In the genomic region with DNA sequence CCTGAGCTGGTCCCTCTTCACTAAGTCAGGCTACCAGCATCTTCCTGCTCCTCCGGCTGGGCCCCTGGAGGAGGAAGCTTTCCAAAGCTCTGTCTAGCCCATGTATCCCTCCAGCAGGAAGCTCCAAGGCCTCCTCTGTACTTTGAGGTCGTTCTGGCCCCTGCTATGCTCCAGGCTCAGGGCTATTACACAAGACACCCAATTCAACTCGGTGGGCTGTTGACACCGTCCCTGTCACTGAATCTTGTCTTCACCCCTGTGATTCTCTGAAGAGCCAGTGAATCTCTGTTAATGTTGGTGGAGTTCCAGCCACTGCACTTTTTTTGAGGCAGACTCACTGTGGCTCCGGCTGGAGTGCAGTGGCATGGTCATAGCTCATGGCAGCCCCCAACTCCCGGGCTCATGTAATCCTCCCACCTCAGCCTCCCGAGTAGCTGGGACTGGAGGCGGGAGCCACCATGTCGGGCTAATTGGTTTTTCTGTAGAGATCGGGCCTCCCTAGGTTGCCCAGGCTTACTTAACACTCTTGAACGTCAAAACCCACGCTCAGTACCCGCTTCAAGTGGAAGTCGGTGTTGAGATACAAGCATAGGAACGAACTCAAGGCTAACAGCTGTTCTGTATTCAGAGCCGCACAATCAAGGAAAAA, we compare ENCODE assay signal across 8 cellular contexts. TPM values are rescaled to one million over a fixed set of nuclear protein-coding genes. Genes with fewer than 3 reads are reported as not detected.
DNase-seq lines count a peak whose midpoint lies in the region; ATAC-seq and TF ChIP-seq lines count a peak whose summit lies in the region.

No MANE protein-coding gene starts in this region.

- peak overlapping the region; percentile 94 for H3K4me3 ChIP-seq in iPS-18a (ENCODE audit: low read length)
- peak overlapping the region; percentile 87 for H3K4me3 ChIP-seq in suprapubic skin

- peak overlapping the region; percentile 86 for H3K4me3 Mint-ChIP-seq in activated T-cell treated with anti-CD3 and anti-CD28 coated beads, Interleukin-2, amount 50 U/mL, for 24 hours
- H3K4me3 Mint-ChIP-seq in activated CD4-positive, alpha-beta memory T cell treated with anti-CD3 and anti-CD28 coated beads for 36 hours, result peak overlapping the region; percentile 82

- peak overlapping the region; percentile 84 for H3K9ac ChIP-seq in iPS-18a (ENCODE audit: low read length)

- peaks cover 38% of the 10 kb centered on the region for H3K4me1 Mint-ChIP-seq in activated T-cell treated with anti-CD3 and anti-CD28 coated beads, Interleukin-2, amount 50 U/mL, for 24 hours (ENCODE audit: low read depth)
- H3K4me1 Mint-ChIP-seq in activated CD4-positive, alpha-beta memory T cell treated with anti-CD3 and anti-CD28 coated beads for 36 hours (ENCODE audit: low read depth), result peaks cover 29% of the 10 kb centered on the region

- 26% methylated on average over 14 of the region's 16 CpGs for WGBS in suprapubic skin

- intact Hi-C loops in activated CD4-positive, alpha-beta memory T cell treated with anti-CD3 and anti-CD28 coated beads for 36 hours (cut with micrococcal nuclease), result loop anchor here (2.0 to 5.0 kb wide), 4 partner anchors 17 to 259 kb away; partner anchors contain the start of genes FKBP8, UBA52 and UPF1

- H3K36me3 Mint-ChIP-seq in activated T-cell treated with anti-CD3 and anti-CD28 coated beads, Interleukin-2, amount 50 U/mL, for 24 hours (ENCODE audit: low read depth), result peaks cover 30% of the 10 kb centered on the region
- peaks cover 5% of the 10 kb centered on the region for H3K36me3 Mint-ChIP-seq in activated CD4-positive, alpha-beta memory T cell treated with anti-CD3 and anti-CD28 coated beads for 36 hours

- no peak for ATAC-seq in HG03460 (IDR thresholded peaks at IDR 0.05; ENCODE audit: unreplicated experiment)
- ATAC-seq in HG03025 (IDR thresholded peaks at IDR 0.05; ENCODE audit: low FRiP score, unreplicated experiment), result no peak

- H3K27me3 Mint-ChIP-seq in activated T-cell treated with anti-CD3 and anti-CD28 coated beads, Interleukin-2, amount 50 U/mL, for 24 hours, result no peaks in the 10 kb centered on the region
- H3K27me3 Mint-ChIP-seq in activated CD4-positive, alpha-beta memory T cell treated with anti-CD3 and anti-CD28 coated beads for 36 hours, result no peaks in the 10 kb centered on the region

- H3K36me3 ChIP-seq in iPS-18a (ENCODE audit: control insufficient read depth, low read depth, low read length), result no peaks in the 10 kb centered on the region
- H3K36me3 ChIP-seq in suprapubic skin, result peaks cover 11% of the 10 kb centered on the region

- TF ChIP-seq CTCF in suprapubic skin (IDR thresholded peaks at IDR 0.05), result no peak

- H3K27ac ChIP-seq in iPS-18a (ENCODE audit: low read length) (no peak overlapping the region), suprapubic skin (peak overlapping the region; percentile 80)

- CTCF ChIA-PET in activated CD4-positive, alpha-beta memory T cell treated with anti-CD3 and anti-CD28 coated beads for 36 hours (lab: Charles Lee), result interaction anchor here (0.6 to 3.3 kb wide), 19 partner anchors 9 to 331 kb away, joined by 3 to 46 read pairs (median 5); partner anchors contain the start of genes COPE, DDX49, ELL and UBA52

- no peaks in the 10 kb centered on the region for H3K9me3 ChIP-seq in iPS-18a (ENCODE audit: control insufficient read depth, low read depth, low read length)
- no peaks in the 10 kb centered on the region for H3K9me3 ChIP-seq in suprapubic skin

- POLR2A ChIA-PET in activated CD4-positive, alpha-beta memory T cell treated with anti-CD3 and anti-CD28 coated beads for 36 hours (lab: Charles Lee), result interaction anchor here (0.6 to 2.8 kb wide), 10 partner anchors 10 to 261 kb away, joined by 3 to 28 read pairs (median 5); partner anchors contain the start of genes ELL, FKBP8, KXD1 and UBA52

- H3K4me1 ChIP-seq in iPS-18a (ENCODE audit: control insufficient read depth, low read depth, low read length) (peaks cover 11% of the 10 kb centered on the region), suprapubic skin (peaks cover 35% of the 10 kb centered on the region)

- peak overlapping the region; percentile 96 for H3K27ac Mint-ChIP-seq in activated T-cell treated with anti-CD3 and anti-CD28 coated beads, Interleukin-2, amount 50 U/mL, for 24 hours
- peak overlapping the region; percentile 75 for H3K27ac Mint-ChIP-seq in activated CD4-positive, alpha-beta memory T cell treated with anti-CD3 and anti-CD28 coated beads for 36 hours

- H3K27me3 ChIP-seq in iPS-18a (ENCODE audit: control insufficient read depth, insufficient read depth, low read length) (no peaks in the 10 kb centered on the region), suprapubic skin (no peaks in the 10 kb centered on the region)

- no peaks in the 10 kb centered on the region for H3K9me3 Mint-ChIP-seq in activated T-cell treated with anti-CD3 and anti-CD28 coated beads, Interleukin-2, amount 50 U/mL, for 24 hours
- no peaks in the 10 kb centered on the region for H3K9me3 Mint-ChIP-seq in activated CD4-positive, alpha-beta memory T cell treated with anti-CD3 and anti-CD28 coated beads for 36 hours

- TF ChIP-seq POLR2A in suprapubic skin (IDR thresholded peaks at IDR 0.05), result no peak

- TF ChIP-seq EP300 in suprapubic skin (IDR thresholded peaks at IDR 0.05), result no peak

- DNase-seq in activated T-cell treated with anti-CD3 and anti-CD28 coated beads, Interleukin-2, amount 50 U/mL, for 24 hours, result no peak
- no peak for DNase-seq in activated T-cell treated with anti-CD3 and anti-CD28 coated beads, Interleukin-2, amount 50 U/mL, for 48 hours
- no peak for DNase-seq in activated CD4-positive, alpha-beta memory T cell treated with anti-CD3 and anti-CD28 coated beads for 36 hours
- no peak for DNase-seq in suprapubic skin (ENCODE audit: low spot score in 2 of 2)
- DNase-seq in stimulated activated CD4-positive, alpha-beta T cell treated with anti-CD3 and anti-CD28 coated beads, Interleukin-15, amount 100 ng/mL, for 24 hours, result no peak

RNA-seq across cellular contexts. Expression of gene REX1BD, which starts 0.5 kb away (rescaled TPM):
- total RNA-seq in activated CD4-positive, alpha-beta memory T cell treated with anti-CD3 and anti-CD28 coated beads for 36 hours, result 10 to 100 TPM; 97.6 to 99.3 TPM
- 10 to 100 TPM; 77.0 to 86.7 (median 82.6) TPM for total RNA-seq in suprapubic skin

RNA-seq across cellular contexts. Expression of gene UBA52, which starts 16.4 kb away (rescaled TPM):
- 1,000 to 10,000 TPM; 1,569 to 1,601 TPM for total RNA-seq in activated CD4-positive, alpha-beta memory T cell treated with anti-CD3 and anti-CD28 coated beads for 36 hours
- 1,000 to 10,000 TPM in 1 of 4 donors, 100 to 1,000 TPM in 3; 405 to 1,087 (median 865) TPM for total RNA-seq in suprapubic skin

RNA-seq across cellular contexts. Expression of gene CRLF1, which starts 18.5 kb away (rescaled TPM):
- total RNA-seq in activated CD4-positive, alpha-beta memory T cell treated with anti-CD3 and anti-CD28 coated beads for 36 hours, result not detected
- 10 to 100 TPM; 21.2 to 65.5 (median 47.9) TPM for total RNA-seq in suprapubic skin

RNA-seq across cellular contexts. Expression of gene TMEM59L, which starts 24.6 kb away (rescaled TPM):
- under 1 TPM; 0.24 to 0.40 TPM for total RNA-seq in activated CD4-positive, alpha-beta memory T cell treated with anti-CD3 and anti-CD28 coated beads for 36 hours
- 1 to 10 TPM in 2 of 4 donors, under 1 TPM in 2; 0.49 to 1.4 (median 0.97) TPM for total RNA-seq in suprapubic skin

RNA-seq across cellular contexts. Expression of gene KXD1, which starts 30.4 kb away (rescaled TPM):
- 100 to 1,000 TPM; 112 to 114 TPM for total RNA-seq in activated CD4-positive, alpha-beta memory T cell treated with anti-CD3 and anti-CD28 coated beads for 36 hours
- 100 to 1,000 TPM in 1 of 4 donors, 10 to 100 TPM in 3; 72.4 to 107 (median 89.4) TPM for total RNA-seq in suprapubic skin

Comparison
In these comparisons a context has a peak if more than half of its experiments do, and no peak if none do; other contexts are left out.
1. RNA of gene CRLF1, which starts 18.5 kb away (total RNA-seq): 21.2 to 65.5 TPM in suprapubic skin; not detected in activated CD4-positive, alpha-beta memory T cell treated with anti-CD3 and anti-CD28 coated beads for 36 hours; every median in the first group is over 10 times any median in the second.